ENCODE assay signal across 22 cellular contexts in the genomic region with DNA sequence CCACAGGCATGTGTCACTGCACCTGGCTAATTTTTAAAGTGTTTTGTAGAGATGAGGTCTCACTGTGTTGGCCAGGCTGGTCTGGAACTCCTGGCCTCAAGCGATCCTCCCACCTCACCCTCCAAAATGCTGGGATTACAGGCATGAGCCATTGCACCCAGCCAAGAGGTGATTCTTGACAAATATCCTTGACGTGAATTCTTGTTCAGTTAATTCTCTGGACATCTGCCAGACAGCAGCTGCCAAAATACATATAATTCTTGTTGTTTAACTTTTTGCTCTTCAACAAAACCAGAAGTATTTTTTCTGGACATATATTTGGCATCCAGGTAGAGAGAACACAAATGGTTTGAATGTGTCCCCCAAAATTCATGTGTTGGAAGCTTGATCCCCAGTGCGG.
"Had no signal": no experiment of that assay in that cellular context is flagged by ENCODE, and none has a peak within 500 bp of the region (broad histone marks: within the 10 kb centered on the region; RNA-seq: fewer than 3 reads in every experiment).

No MANE protein-coding gene starts in this region.

- H3K27ac ChIP-seq: RWPE1 had no signal

- ATAC-seq: Panc1, PC-3 had no signal

- H3K9me3 ChIP-seq: SK-N-SH had no signal

- DNase-seq: IMR-90; Karpas-422; KG1; MV-4-11; NCI-H1048; NCI-H1105; NCI-H1417; NCI-H1436 treated with DMSO at 0.1 percent for 48 hours; NCI-H1694; NCI-H187 treated with DMSO at 0.1 percent for 48 hours; NCI-H2029 treated with DMSO at 0.1 percent for 48 hours; NCI-H2171 treated with DMSO at 0.1 percent for 48 hours; NCI-H345; NCI-H446 treated with DMSO at 0.1 percent for 48 hours; NCI-H510A treated with DMSO at 0.1 percent for 48 hours; NCI-H526; NK-92 treated with Interleukin-12 subunit alpha and Interleukin-12 subunit beta, amount 100 ng/mL, for 24 hours; PC-3; SHP77; SK-N-SH had no signal

- H3K4me2 ChIP-seq: SK-N-SH had no signal

- H3K9ac ChIP-seq: SK-N-SH had no signal
